In the genomic region with DNA sequence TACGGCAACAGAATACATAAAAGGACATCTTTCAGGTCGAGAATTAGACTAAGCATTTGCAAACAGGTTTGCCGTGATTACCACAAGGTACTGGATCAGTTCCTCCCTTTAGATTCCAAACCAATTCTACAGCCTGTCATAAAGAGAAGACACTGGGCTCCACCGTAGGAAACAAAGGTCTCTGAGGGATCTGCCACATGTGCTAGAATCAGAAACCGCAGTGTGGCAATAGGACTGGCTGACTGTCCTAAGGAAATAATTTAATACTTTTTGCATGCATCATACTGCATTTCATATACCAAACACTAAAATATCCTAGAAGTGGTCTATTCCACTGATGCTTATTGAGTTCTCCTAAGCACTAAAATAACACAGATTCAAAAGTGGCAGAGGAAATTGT, we compare ENCODE assay signal across 25 cellular contexts. TPM values are rescaled to one million over a fixed set of nuclear protein-coding genes. Genes with fewer than 3 reads are reported as not detected.
"Had no signal": no experiment of that assay in that cellular context is flagged by ENCODE, and none has a peak within 500 bp of the region (broad histone marks: within the 10 kb centered on the region; RNA-seq: fewer than 3 reads in every experiment).

No MANE protein-coding gene starts in this region.

- H3K4me1 ChIP-seq: adrenal gland, ascending aorta, colonic mucosa, esophagus muscularis mucosa, left lung, right atrium auricular region, stomach, transverse colon had no signal

- H3K27ac ChIP-seq: adrenal gland, ascending aorta, brain microvascular endothelial cell, colonic mucosa, dorsolateral prefrontal cortex, esophagus muscularis mucosa, hepatocyte, left lung, ovary, prostate gland, right atrium auricular region, stomach, transverse colon had no signal

- H3K4me2 ChIP-seq: hepatocyte had no signal

- H3K79me2 ChIP-seq: hepatocyte had no signal

- H3K9me3 ChIP-seq: adrenal gland, ascending aorta, colonic mucosa, esophagus muscularis mucosa, left lung, ovary, prostate gland, right atrium auricular region, stomach, transverse colon had no signal

- H3K36me3 ChIP-seq: adrenal gland, brain microvascular endothelial cell, colonic mucosa, left lung, ovary, prostate gland, transverse colon had no signal

- DNase-seq: activated CD4-positive, alpha-beta T cell treated with anti-CD3 and anti-CD28 coated beads for 1 hour; activated CD4-positive, alpha-beta T cell treated with anti-CD3 and anti-CD28 coated beads, Interleukin-2, amount 50 U/mL, for 1 hour; activated CD8-positive, alpha-beta T cell treated with anti-CD3 and anti-CD28 coated beads, Interleukin-2, amount 10 ng/mL, durations not matched to agents 7 days and 5 days; activated gamma-delta T cell treated with Interleukin-2 at 50 U/mL for 16 hours; adrenal gland; brain microvascular endothelial cell; central memory CD4-positive, alpha-beta T cell; colonic mucosa; dorsolateral prefrontal cortex; immature natural killer cell; kidney glomerular epithelial cell; left lung; ovary; stimulated activated CD4-positive, alpha-beta T cell treated with anti-CD3 and anti-CD28 coated beads, Interleukin-12 subunit alpha, Interleukin-12 subunit beta, amount 100 ng/mL, for 4 hours; stimulated activated CD4-positive, alpha-beta T cell treated with anti-CD3 and anti-CD28 coated beads, Interleukin-1b, Interleukin-23, amount 100 ng/mL, for 48 hours; stomach; T-helper 1 cell; transverse colon had no signal

- ATAC-seq: activated CD8-positive, alpha-beta T cell treated with anti-CD3 and anti-CD28 coated beads, Interleukin-2, amount 10 ng/mL, durations not matched to agents 7 days and 5 days; activated naive CD4-positive, alpha-beta T cell treated with anti-CD3 and anti-CD28 coated beads, Interleukin-2, amount 50 U/mL, for 72 hours; left lung; natural killer cell treated with Interleukin-12 subunit alpha and Interleukin-12 subunit beta and Interleukin-15 and Interleukin-18, amount 100 ng/mL, for 72 hours had no signal

- H3K4me3 ChIP-seq: adrenal gland, ascending aorta, colonic mucosa, dorsolateral prefrontal cortex, esophagus muscularis mucosa, hepatocyte, left lung, ovary, prostate gland, right atrium auricular region, stomach, transverse colon had no signal

- H2AFZ ChIP-seq: hepatocyte had no signal

- H3K27me3 ChIP-seq: adrenal gland, ascending aorta, brain microvascular endothelial cell, colonic mucosa, dorsolateral prefrontal cortex, esophagus muscularis mucosa, hepatocyte, left lung, ovary, right atrium auricular region, stomach, transverse colon had no signal

RNA-seq across cellular contexts. Expression of a gene that starts 59.2 kb away (rescaled TPM):
- total RNA-seq: activated CD8-positive, alpha-beta T cell treated with anti-CD3 and anti-CD28 coated beads, Interleukin-2, amount 10 ng/mL, durations not matched to agents 7 days and 5 days; activated naive CD4-positive, alpha-beta T cell treated with anti-CD3 and anti-CD28 coated beads, Interleukin-2, amount 50 U/mL, for 72 hours; ascending aorta; esophagus muscularis mucosa; natural killer cell treated with Interleukin-12 subunit alpha and Interleukin-12 subunit beta and Interleukin-15 and Interleukin-18, amount 100 ng/mL, for 72 hours had no signal
- polyA plus RNA-seq: immature natural killer cell had no signal
